In genomic region chr1:55213885-55214213, GRCh38 we compare ENCODE assay signal across 8 cellular contexts. TPM values are rescaled to one million over a fixed set of nuclear protein-coding genes. Genes with fewer than 3 reads are reported as not detected.
A peak's percentile ranks its signal among the peaks of the same experiment; 100 is the strongest.
DNase-seq lines count a peak whose midpoint lies in the region; ATAC-seq, FAIRE-seq and TF ChIP-seq lines count a peak whose summit lies in the region.

No MANE protein-coding gene starts in this region.

- H3K9ac ChIP-seq in adipocyte (ENCODE audit: low read length) (peak overlapping the region; percentile 98), HepG2 (ENCODE audit: insufficient read depth, low read depth, low read length) (peak overlapping the region; percentile 97)

- TF ChIP-seq EP300 in HepG2 (IDR thresholded peaks at IDR 0.05; ENCODE audit: low read depth in 2 of 2, low read length in 2 of 2), result no peak
- TF ChIP-seq EP300 in HepG2 (CRISPR knock-in tag; IDR thresholded peaks at IDR 0.05; ENCODE audit: borderline replicate concordance), result no peak

- no peak for TF ChIP-seq RAD21 in HepG2 (CRISPR knock-in tag; IDR thresholded peaks at IDR 0.05)

- DNase-seq in heart left ventricle, result no peak
- no peak for DNase-seq in Right ventricle myocardium inferior (ENCODE audit: missing footprints)
- no peak for DNase-seq in adipocyte (ENCODE audit: low read depth)
- DNase-seq in HepG2 (ENCODE audit: low spot score), result no peak
- no peak for DNase-seq in thoracic aorta (ENCODE audit: low spot score)
- no peak for DNase-seq in GM10266 (ENCODE audit: extremely low spot score)
- no peak for DNase-seq in DMS79 treated with DMSO at 0.1 percent for 48 hours (lab: John Stamatoyannopoulos, UW)
- no peak for DNase-seq in GOT3 (lab: John Stamatoyannopoulos, UW)

- no peaks in the 10 kb centered on the region for H3K27me3 ChIP-seq in heart left ventricle
- no peaks in the 10 kb centered on the region for H3K27me3 ChIP-seq in adipocyte (replicated peaks; ENCODE audit: control insufficient read depth, insufficient read depth, low read length)
- H3K27me3 ChIP-seq in HepG2 (ENCODE audit: control insufficient read depth in 1 of 2, insufficient read depth in 2 of 2, low read length in 2 of 2), result no peaks in the 10 kb centered on the region
- H3K27me3 ChIP-seq in thoracic aorta (replicated peaks; ENCODE audit: insufficient read depth), result no peaks in the 10 kb centered on the region

- TF ChIP-seq CTCF in heart left ventricle (IDR thresholded peaks at IDR 0.05) (no peak), HepG2 (CRISPR knock-in tag; IDR thresholded peaks at IDR 0.05) (no peak), thoracic aorta (IDR thresholded peaks at IDR 0.05) (no peak), GM10266 (IDR thresholded peaks at IDR 0.05; ENCODE audit: control insufficient read depth, insufficient read depth, low read depth, missing control alignments) (no peak)

- peaks cover 68% of the 10 kb centered on the region for H3K79me2 ChIP-seq in HepG2 (ENCODE audit: insufficient read depth, low read length)

- in situ Hi-C loops in HepG2 (cut with HindIII; ENCODE audit: extremely low pct_ligation_motif_present, low pct_unique_long_range_greater_than_20kb), result no loop called here

- intact Hi-C loops in heart left ventricle (cut with DNase I), result loop anchor here in 7 of 10 donors (2.0 to 10.0 kb wide), 7 partner anchors 42 to 69 kb away; no protein-coding TSS in a partner anchor
- intact Hi-C loops in Right ventricle myocardium inferior (cut with DNase I), result loop anchor here (5.0 kb wide), 2 partner anchors 37 to 38 kb away; no protein-coding TSS in a partner anchor
- intact Hi-C loops in HepG2 (cut with micrococcal nuclease; ENCODE audit: unreplicated experiment), result loop anchor here (2.0 to 10.0 kb wide), 2 partner anchors 49 to 63 kb away; no protein-coding TSS in a partner anchor

- peak overlapping the region; percentile 80 to 96 (median 90) for H3K4me3 ChIP-seq in heart left ventricle
- H3K4me3 ChIP-seq in adipocyte (ENCODE audit: low read length), result peak overlapping the region; percentile 99
- peak overlapping the region; percentile 87 to 98 (median 94) for H3K4me3 ChIP-seq in HepG2 (replicated peaks in 1 of 3; ENCODE audit: insufficient read depth in 1 of 3, low read depth in 2 of 3, low read length in 3 of 3)
- peak overlapping the region; percentile 90 for H3K4me3 ChIP-seq in thoracic aorta

- no peak overlapping the region for H2AFZ ChIP-seq in HepG2 (ENCODE audit: low read length)

- peak overlapping the region in 10 of 12 donors; percentile 95 to 99 (median 99) for H3K27ac ChIP-seq in heart left ventricle
- peak overlapping the region; percentile 90 for H3K27ac ChIP-seq in HepG2 (ENCODE audit: extremely low read length, insufficient read depth, low read length)
- H3K27ac ChIP-seq in thoracic aorta, result peak overlapping the region; percentile 89 to 91

- no TSS peak for BruUV-seq in HepG2 (replicated peaks; lab: Mats Ljungman, UMichigan)

- POLR2A ChIA-PET in HepG2 (lab: Yijun Ruan, JAX), result interaction anchor here (0.7 to 3.8 kb wide), 2 partner anchors 19 to 346 kb away, joined by 3 to 26 read pairs; no protein-coding TSS in a partner anchor

- H3K9me3 ChIP-seq in heart left ventricle (no peaks in the 10 kb centered on the region), adipocyte (ENCODE audit: control insufficient read depth, low read length) (no peaks in the 10 kb centered on the region), HepG2 (ENCODE audit: low read length) (no peaks in the 10 kb centered on the region), thoracic aorta (no peaks in the 10 kb centered on the region)

- 23 to 27% (median 24%) methylated on average over 8 of the region's 8 CpGs for WGBS in heart left ventricle, 4 donors
- 15% methylated on average over 8 of the region's 8 CpGs for WGBS in HepG2 (ENCODE audit: low lambda C conversion rate)

- TF ChIP-seq POLR2A in heart left ventricle (IDR thresholded peaks at IDR 0.05), result no peak
- no peak for TF ChIP-seq POLR2A in HepG2 (IDR thresholded peaks at IDR 0.05; ENCODE audit: insufficient read depth in 1 of 2, low read depth in 2 of 2, low read length in 2 of 2)

- peaks cover 17 to 81% (median 65%) of the 10 kb centered on the region in 12 donors for H3K4me1 ChIP-seq in heart left ventricle
- H3K4me1 ChIP-seq in adipocyte (ENCODE audit: control insufficient read depth, insufficient read depth, low read length), result peaks cover 49% of the 10 kb centered on the region
- peaks cover 65% of the 10 kb centered on the region for H3K4me1 ChIP-seq in HepG2 (ENCODE audit: insufficient read depth, low read length)
- peaks cover 37 to 56% of the 10 kb centered on the region in 2 donors for H3K4me1 ChIP-seq in thoracic aorta (ENCODE audit: control insufficient read depth in 1 of 2, low read depth in 2 of 2)

- no peaks in the 10 kb centered on the region; the same call in 1 of the 2 replicates for H4K20me1 ChIP-seq in HepG2 (ENCODE audit: insufficient read depth, low read length)

- ATAC-seq in heart left ventricle (peak in 1 of 4 donors; percentile 5), Right ventricle myocardium inferior (no peak), HepG2 (peak; percentile 9), thoracic aorta (ENCODE audit: insufficient number of reproducible peaks, low FRiP score, low read depth) (no peak)

- CTCF ChIA-PET in HepG2 (lab: Yijun Ruan, JAX; ENCODE audit: low intra/inter-chr PET ratio, low total read pairs), result no interaction called here

- no peak for FAIRE-seq in HepG2 (lab: Jason Lieb, UNC)

- no peaks in the 10 kb centered on the region for H3K36me3 ChIP-seq in heart left ventricle
- no peaks in the 10 kb centered on the region for H3K36me3 ChIP-seq in adipocyte (ENCODE audit: control insufficient read depth, insufficient read depth, low read length, severe bottlenecking)
- H3K36me3 ChIP-seq in HepG2 (replicated peaks in 1 of 2; ENCODE audit: control insufficient read depth in 1 of 2, insufficient read depth in 2 of 2, low read length in 2 of 2), result no peaks in the 10 kb centered on the region; a peak in 1 of 5 replicates
- no peaks in the 10 kb centered on the region for H3K36me3 ChIP-seq in thoracic aorta

- peak overlapping the region; percentile 93 for H3K4me2 ChIP-seq in HepG2 (ENCODE audit: low read depth, low read length)

TF ChIP-seq in HepG2, 621 proteins besides CTCF, POLR2A, EP300 and RAD21:
- TF ChIP-seq ELK4 (CRISPR knock-in tag; IDR thresholded peaks at IDR 0.05; ENCODE audit: borderline replicate concordance) (no peak), MZF1 (CRISPR knock-in tag; IDR thresholded peaks at IDR 0.05; ENCODE audit: borderline replicate concordance) (no peak), ARID2 (CRISPR knock-in tag; IDR thresholded peaks at IDR 0.05; ENCODE audit: borderline replicate concordance) (0 out of 2 replicates have a peak, but pooled peaks have one; percentile 38), PLRG1 (conservative IDR thresholded peaks at IDR 0.05) (no peak), SIN3A (IDR thresholded peaks at IDR 0.05; ENCODE audit: borderline replicate concordance, low read depth, low read length) (peak; percentile 40; the same call in 1 of the 2 replicates), NR2F2 (IDR thresholded peaks at IDR 0.05; ENCODE audit: borderline replicate concordance, low read depth) (0 out of 2 replicates have a peak, but pooled peaks have one; percentile 11)
TF ChIP-seq in HepG2: peak in this region for 3.

RNA-seq across cellular contexts. Expression of gene USP24, which starts 1.3 kb away (rescaled TPM):
- 10 to 100 TPM; 26.3 to 53.7 (median 36.8) TPM for total RNA-seq in heart left ventricle
- 10 to 100 TPM; 13.9 to 15.4 TPM for polyA plus RNA-seq in heart left ventricle
- 34.5 TPM for total RNA-seq in Right ventricle myocardium inferior
- 47.6 and 59.5 TPM in 2 replicates for total RNA-seq in HepG2 (2016; rRNA removed; fragmentation: Illumina TruSeq; extraction: Trizol)
- total RNA-seq in HepG2 (2016; cell fraction: cytosol; rRNA removed; fragmentation: Illumina TruSeq; extraction: Trizol; ENCODE audit: low read depth), result 4.1 and 5.1 TPM in 2 replicates
- 41.1 and 53.7 TPM in 2 replicates for total RNA-seq in HepG2 (2016; cell fraction: insoluble cytoplasmic fraction; rRNA removed; fragmentation: Illumina TruSeq; extraction: Trizol)
- total RNA-seq in HepG2 (2016; cell fraction: membrane; rRNA removed; fragmentation: Illumina TruSeq; extraction: Trizol), result 12.0 and 12.6 TPM in 2 replicates
- total RNA-seq in HepG2 (2016; cell fraction: nucleus; rRNA removed; fragmentation: Illumina TruSeq; extraction: Trizol), result 76.5 and 77.4 TPM in 2 replicates
- 17.2 and 18.8 TPM in 2 replicates for polyA plus RNA-seq in HepG2 (2011; rRNA removed)
- 9.7 and 11.6 TPM in 2 replicates for polyA plus RNA-seq in HepG2 (2011; cell fraction: cytosol; rRNA removed)
- 39.7 and 46.5 TPM in 2 replicates for polyA plus RNA-seq in HepG2 (2011; cell fraction: nucleus; rRNA removed)
- polyA plus RNA-seq in HepG2 (2012), result 24.9 and 34.6 TPM in 2 replicates
- polyA plus RNA-seq in HepG2 (2016; cell fraction: cytosol; fragmentation: Illumina TruSeq; extraction: Trizol; ENCODE audit: low read depth), result 1.2 and 1.6 TPM in 2 replicates
- 34.7 and 34.9 TPM in 2 replicates for polyA plus RNA-seq in HepG2 (2016; cell fraction: insoluble cytoplasmic fraction; fragmentation: Illumina TruSeq; extraction: Trizol; ENCODE audit: low read depth)
- 3.3 and 5.2 TPM in 2 replicates for polyA plus RNA-seq in HepG2 (2016; cell fraction: membrane; fragmentation: Illumina TruSeq; extraction: Trizol; ENCODE audit: low read depth)
- 84.4 and 87.2 TPM in 2 replicates for polyA plus RNA-seq in HepG2 (2016; cell fraction: nucleus; fragmentation: Illumina TruSeq; extraction: Trizol; ENCODE audit: insufficient read depth, low read depth)
- 35.1 and 36.7 TPM in 2 replicates for polyA minus RNA-seq in HepG2 (2011; rRNA and poly(A)+ RNA removed; ENCODE audit: low replicate concordance)
- polyA minus RNA-seq in HepG2 (2011; cell fraction: cytosol; rRNA and poly(A)+ RNA removed), result 23.3 and 27.0 TPM in 2 replicates
- 181 and 197 TPM in 2 replicates for polyA minus RNA-seq in HepG2 (2011; cell fraction: nucleus; rRNA and poly(A)+ RNA removed)
- total RNA-seq in thoracic aorta, result 10 to 100 TPM; 47.8 to 58.5 TPM
